ENCODE assay signal across 1 cellular context in the genomic region with DNA sequence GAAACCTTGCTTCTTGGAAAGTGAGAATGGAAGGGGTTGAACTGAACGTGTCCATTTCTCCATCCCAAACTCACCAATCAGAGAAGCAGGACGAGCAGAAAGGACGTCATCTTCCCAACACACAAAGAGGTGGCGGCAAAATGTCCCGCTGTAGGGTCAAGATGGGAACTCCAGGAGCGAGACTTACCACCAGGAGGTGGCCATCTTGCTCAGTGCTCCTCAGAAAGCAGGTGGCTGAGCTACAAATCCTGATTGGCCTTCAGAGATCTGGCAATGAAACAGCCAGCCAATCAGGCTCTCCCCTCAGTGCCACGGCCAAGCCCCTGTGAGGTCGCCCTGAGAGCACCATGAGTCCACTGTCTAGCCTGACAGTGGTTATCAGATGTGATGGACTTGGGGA.
TF ChIP-seq lines count a peak whose summit lies in the region.

No MANE protein-coding gene starts in this region.

TF ChIP-seq in K562, 482 proteins besides CTCF, POLR2A, EP300 and RAD21 (continued from another document and continues in another):
- TF ChIP-seq MNT (conservative IDR thresholded peaks at IDR 0.05) (0 out of 4 replicates have a peak, but pooled peaks of 1 of the 2 experiments have one; percentile 30), ZNF174 (CRISPR knock-in tag; IDR thresholded peaks at IDR 0.05) (no peak), TOE1 (IDR thresholded peaks at IDR 0.05; ENCODE audit: borderline replicate concordance) (no peak), TOE1 (CRISPR knock-in tag; IDR thresholded peaks at IDR 0.05; ENCODE audit: borderline replicate concordance, low read depth) (no peak), NR2C2 (CRISPR knock-in tag; IDR thresholded peaks at IDR 0.05) (no peak), NR2C2 (tag; IDR thresholded peaks at IDR 0.05) (peak; percentile 36; the same call in 1 of the 2 replicates), DIDO1 (tag; IDR thresholded peaks at IDR 0.05; ENCODE audit: low read depth) (0 out of 2 replicates have a peak, but pooled peaks have one; percentile 51), ID3 (CRISPR knock-in tag; IDR thresholded peaks at IDR 0.05) (no peak), ID3 (tag; IDR thresholded peaks at IDR 0.05) (no peak), YBX1 (IDR thresholded peaks at IDR 0.05) (no peak), POLR2G (IDR thresholded peaks at IDR 0.05; ENCODE audit: low read depth, low read length) (no peak), FOXM1 (IDR thresholded peaks at IDR 0.05; ENCODE audit: low read depth) (no peak), FOXM1 (CRISPR knock-in tag; IDR thresholded peaks at IDR 0.05; ENCODE audit: low read depth) (no peak), PTBP1 (IDR thresholded peaks at IDR 0.05; ENCODE audit: low read depth, low read length) (no peak), SLC30A9 (CRISPR knock-in tag; IDR thresholded peaks at IDR 0.05) (no peak), NFE2 (IDR thresholded peaks at IDR 0.05; ENCODE audit: low read depth) (no peak), E2F3 (CRISPR knock-in tag; IDR thresholded peaks at IDR 0.05) (0 out of 2 replicates have a peak, but pooled peaks have one; percentile 29), ZBTB34 (CRISPR knock-in tag; IDR thresholded peaks at IDR 0.05) (no peak), FOXK1 (CRISPR knock-in tag; IDR thresholded peaks at IDR 0.05; ENCODE audit: borderline replicate concordance) (no peak), MCM5 (IDR thresholded peaks at IDR 0.05; ENCODE audit: low read depth) (no peak), ZNF384 (IDR thresholded peaks at IDR 0.05; ENCODE audit: low read depth, low read length) (no peak), E2F6 (IDR thresholded peaks at IDR 0.05; ENCODE audit: borderline replicate concordance in 1 of 2, extremely low read depth in 1 of 2, insufficient read depth in 1 of 2, insufficient read length in 1 of 2, low read depth in 1 of 2, low read length in 1 of 2, poor library complexity in 1 of 2, severe bottlenecking in 1 of 2) (peak in 1 of 2 experiments; percentile 14), RCOR1 (IDR thresholded peaks at IDR 0.05; ENCODE audit: borderline replicate concordance in 1 of 2, low read depth in 2 of 2, low read length in 2 of 2) (0 out of 4 replicates have a peak, but pooled peaks of 1 of the 2 experiments have one; percentile 18), ZNF445 (CRISPR knock-in tag; IDR thresholded peaks at IDR 0.05; ENCODE audit: low read depth) (no peak), PHF8 (IDR thresholded peaks at IDR 0.05; ENCODE audit: borderline replicate concordance, low read length) (no peak), DDX20 (tag; IDR thresholded peaks at IDR 0.05; ENCODE audit: low read depth) (no peak), ETV5 (CRISPR knock-in tag; IDR thresholded peaks at IDR 0.05; ENCODE audit: low read depth) (no peak), ZNF644 (tag; IDR thresholded peaks at IDR 0.05; ENCODE audit: low read depth) (no peak), FOXJ3 (CRISPR knock-in tag; IDR thresholded peaks at IDR 0.05) (no peak), FOXJ2 (tag; IDR thresholded peaks at IDR 0.05) (no peak), ZC3H8 (IDR thresholded peaks at IDR 0.05) (no peak), SIN3A (IDR thresholded peaks at IDR 0.05; ENCODE audit: borderline replicate concordance in 2 of 2, control insufficient read depth in 1 of 2, low read depth in 2 of 2, low read length in 2 of 2) (no peak), NFYB (IDR thresholded peaks at IDR 0.05; ENCODE audit: extremely low read depth, insufficient read length) (peak; percentile 51)
- TF ChIP-seq, protein P1, sequence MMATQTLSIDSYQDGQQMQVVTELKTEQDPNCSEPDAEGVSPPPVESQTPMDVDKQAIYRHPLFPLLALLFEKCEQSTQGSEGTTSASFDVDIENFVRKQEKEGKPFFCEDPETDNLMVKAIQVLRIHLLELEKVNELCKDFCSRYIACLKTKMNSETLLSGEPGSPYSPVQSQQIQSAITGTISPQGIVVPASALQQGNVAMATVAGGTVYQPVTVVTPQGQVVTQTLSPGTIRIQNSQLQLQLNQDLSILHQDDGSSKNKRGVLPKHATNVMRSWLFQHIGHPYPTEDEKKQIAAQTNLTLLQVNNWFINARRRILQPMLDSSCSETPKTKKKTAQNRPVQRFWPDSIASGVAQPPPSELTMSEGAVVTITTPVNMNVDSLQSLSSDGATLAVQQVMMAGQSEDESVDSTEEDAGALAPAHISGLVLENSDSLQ (IDR thresholded peaks at IDR 0.05) = peak; percentile 40; the same call in 1 of the 2 replicates
- TF ChIP-seq, protein P2, sequence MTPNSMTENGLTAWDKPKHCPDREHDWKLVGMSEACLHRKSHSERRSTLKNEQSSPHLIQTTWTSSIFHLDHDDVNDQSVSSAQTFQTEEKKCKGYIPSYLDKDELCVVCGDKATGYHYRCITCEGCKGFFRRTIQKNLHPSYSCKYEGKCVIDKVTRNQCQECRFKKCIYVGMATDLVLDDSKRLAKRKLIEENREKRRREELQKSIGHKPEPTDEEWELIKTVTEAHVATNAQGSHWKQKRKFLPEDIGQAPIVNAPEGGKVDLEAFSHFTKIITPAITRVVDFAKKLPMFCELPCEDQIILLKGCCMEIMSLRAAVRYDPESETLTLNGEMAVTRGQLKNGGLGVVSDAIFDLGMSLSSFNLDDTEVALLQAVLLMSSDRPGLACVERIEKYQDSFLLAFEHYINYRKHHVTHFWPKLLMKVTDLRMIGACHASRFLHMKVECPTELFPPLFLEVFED (CRISPR knock-in tag; conservative IDR thresholded peaks at IDR 0.05) = no peak
- TF ChIP-seq, protein P3, sequence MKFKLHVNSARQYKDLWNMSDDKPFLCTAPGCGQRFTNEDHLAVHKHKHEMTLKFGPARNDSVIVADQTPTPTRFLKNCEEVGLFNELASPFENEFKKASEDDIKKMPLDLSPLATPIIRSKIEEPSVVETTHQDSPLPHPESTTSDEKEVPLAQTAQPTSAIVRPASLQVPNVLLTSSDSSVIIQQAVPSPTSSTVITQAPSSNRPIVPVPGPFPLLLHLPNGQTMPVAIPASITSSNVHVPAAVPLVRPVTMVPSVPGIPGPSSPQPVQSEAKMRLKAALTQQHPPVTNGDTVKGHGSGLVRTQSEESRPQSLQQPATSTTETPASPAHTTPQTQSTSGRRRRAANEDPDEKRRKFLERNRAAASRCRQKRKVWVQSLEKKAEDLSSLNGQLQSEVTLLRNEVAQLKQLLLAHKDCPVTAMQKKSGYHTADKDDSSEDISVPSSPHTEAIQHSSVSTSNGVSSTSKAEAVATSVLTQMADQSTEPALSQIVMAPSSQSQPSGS (CRISPR knock-in tag; IDR thresholded peaks at IDR 0.05) = no peak
- TF ChIP-seq, protein P4, sequence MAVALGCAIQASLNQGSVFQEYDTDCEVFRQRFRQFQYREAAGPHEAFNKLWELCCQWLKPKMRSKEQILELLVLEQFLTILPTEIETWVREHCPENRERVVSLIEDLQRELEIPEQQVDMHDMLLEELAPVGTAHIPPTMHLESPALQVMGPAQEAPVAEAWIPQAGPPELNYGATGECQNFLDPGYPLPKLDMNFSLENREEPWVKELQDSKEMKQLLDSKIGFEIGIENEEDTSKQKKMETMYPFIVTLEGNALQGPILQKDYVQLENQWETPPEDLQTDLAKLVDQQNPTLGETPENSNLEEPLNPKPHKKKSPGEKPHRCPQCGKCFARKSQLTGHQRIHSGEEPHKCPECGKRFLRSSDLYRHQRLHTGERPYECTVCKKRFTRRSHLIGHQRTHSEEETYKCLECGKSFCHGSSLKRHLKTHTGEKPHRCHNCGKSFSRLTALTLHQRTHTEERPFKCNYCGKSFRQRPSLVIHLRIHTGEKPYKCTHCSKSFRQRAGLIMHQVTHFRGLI (CRISPR knock-in tag; IDR thresholded peaks at IDR 0.05) = no peak
- TF ChIP-seq, protein P5, sequence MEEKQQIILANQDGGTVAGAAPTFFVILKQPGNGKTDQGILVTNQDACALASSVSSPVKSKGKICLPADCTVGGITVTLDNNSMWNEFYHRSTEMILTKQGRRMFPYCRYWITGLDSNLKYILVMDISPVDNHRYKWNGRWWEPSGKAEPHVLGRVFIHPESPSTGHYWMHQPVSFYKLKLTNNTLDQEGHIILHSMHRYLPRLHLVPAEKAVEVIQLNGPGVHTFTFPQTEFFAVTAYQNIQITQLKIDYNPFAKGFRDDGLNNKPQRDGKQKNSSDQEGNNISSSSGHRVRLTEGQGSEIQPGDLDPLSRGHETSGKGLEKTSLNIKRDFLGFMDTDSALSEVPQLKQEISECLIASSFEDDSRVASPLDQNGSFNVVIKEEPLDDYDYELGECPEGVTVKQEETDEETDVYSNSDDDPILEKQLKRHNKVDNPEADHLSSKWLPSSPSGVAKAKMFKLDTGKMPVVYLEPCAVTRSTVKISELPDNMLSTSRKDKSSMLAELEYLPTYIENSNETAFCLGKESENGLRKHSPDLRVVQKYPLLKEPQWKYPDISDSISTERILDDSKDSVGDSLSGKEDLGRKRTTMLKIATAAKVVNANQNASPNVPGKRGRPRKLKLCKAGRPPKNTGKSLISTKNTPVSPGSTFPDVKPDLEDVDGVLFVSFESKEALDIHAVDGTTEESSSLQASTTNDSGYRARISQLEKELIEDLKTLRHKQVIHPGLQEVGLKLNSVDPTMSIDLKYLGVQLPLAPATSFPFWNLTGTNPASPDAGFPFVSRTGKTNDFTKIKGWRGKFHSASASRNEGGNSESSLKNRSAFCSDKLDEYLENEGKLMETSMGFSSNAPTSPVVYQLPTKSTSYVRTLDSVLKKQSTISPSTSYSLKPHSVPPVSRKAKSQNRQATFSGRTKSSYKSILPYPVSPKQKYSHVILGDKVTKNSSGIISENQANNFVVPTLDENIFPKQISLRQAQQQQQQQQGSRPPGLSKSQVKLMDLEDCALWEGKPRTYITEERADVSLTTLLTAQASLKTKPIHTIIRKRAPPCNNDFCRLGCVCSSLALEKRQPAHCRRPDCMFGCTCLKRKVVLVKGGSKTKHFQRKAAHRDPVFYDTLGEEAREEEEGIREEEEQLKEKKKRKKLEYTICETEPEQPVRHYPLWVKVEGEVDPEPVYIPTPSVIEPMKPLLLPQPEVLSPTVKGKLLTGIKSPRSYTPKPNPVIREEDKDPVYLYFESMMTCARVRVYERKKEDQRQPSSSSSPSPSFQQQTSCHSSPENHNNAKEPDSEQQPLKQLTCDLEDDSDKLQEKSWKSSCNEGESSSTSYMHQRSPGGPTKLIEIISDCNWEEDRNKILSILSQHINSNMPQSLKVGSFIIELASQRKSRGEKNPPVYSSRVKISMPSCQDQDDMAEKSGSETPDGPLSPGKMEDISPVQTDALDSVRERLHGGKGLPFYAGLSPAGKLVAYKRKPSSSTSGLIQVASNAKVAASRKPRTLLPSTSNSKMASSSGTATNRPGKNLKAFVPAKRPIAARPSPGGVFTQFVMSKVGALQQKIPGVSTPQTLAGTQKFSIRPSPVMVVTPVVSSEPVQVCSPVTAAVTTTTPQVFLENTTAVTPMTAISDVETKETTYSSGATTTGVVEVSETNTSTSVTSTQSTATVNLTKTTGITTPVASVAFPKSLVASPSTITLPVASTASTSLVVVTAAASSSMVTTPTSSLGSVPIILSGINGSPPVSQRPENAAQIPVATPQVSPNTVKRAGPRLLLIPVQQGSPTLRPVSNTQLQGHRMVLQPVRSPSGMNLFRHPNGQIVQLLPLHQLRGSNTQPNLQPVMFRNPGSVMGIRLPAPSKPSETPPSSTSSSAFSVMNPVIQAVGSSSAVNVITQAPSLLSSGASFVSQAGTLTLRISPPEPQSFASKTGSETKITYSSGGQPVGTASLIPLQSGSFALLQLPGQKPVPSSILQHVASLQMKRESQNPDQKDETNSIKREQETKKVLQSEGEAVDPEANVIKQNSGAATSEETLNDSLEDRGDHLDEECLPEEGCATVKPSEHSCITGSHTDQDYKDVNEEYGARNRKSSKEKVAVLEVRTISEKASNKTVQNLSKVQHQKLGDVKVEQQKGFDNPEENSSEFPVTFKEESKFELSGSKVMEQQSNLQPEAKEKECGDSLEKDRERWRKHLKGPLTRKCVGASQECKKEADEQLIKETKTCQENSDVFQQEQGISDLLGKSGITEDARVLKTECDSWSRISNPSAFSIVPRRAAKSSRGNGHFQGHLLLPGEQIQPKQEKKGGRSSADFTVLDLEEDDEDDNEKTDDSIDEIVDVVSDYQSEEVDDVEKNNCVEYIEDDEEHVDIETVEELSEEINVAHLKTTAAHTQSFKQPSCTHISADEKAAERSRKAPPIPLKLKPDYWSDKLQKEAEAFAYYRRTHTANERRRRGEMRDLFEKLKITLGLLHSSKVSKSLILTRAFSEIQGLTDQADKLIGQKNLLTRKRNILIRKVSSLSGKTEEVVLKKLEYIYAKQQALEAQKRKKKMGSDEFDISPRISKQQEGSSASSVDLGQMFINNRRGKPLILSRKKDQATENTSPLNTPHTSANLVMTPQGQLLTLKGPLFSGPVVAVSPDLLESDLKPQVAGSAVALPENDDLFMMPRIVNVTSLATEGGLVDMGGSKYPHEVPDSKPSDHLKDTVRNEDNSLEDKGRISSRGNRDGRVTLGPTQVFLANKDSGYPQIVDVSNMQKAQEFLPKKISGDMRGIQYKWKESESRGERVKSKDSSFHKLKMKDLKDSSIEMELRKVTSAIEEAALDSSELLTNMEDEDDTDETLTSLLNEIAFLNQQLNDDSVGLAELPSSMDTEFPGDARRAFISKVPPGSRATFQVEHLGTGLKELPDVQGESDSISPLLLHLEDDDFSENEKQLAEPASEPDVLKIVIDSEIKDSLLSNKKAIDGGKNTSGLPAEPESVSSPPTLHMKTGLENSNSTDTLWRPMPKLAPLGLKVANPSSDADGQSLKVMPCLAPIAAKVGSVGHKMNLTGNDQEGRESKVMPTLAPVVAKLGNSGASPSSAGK (IDR thresholded peaks at IDR 0.05) = peak; percentile 31; the same call in 1 of the 2 replicates
